ENCODE assay signal across 22 cellular contexts in the genomic region with DNA sequence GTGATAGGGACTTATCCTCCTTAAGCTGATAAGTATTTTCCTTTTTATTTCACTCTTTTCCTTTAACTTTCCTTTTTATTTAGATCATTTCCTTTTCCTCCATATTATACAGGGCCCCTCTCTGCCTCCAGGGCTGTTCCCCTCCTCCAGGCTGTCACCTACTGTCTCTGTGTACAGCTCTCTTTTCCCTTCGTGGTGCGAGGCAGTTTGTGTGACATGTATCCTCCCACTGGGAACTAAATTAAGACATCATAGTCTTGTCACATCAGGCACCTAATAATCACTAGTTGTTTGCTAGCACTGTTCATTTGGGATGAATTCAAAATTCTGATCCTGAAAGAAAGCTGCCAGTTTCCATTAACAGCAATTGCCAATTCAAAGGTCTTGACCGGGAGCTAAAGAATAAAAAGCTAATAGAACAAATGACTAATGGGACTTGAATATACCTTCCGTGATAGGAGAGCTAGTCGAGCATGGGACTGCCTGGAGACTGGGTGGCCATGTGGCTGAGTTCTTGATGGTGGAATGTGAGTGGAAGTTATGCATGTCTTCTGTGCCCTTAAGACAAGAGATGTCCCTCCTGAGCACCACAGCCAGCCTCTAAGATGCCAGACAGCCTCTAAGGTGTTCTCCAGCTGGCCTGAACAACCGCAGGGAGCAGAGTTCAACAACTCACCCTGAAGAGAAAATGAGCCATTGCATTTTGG.
"Had no signal": no experiment of that assay in that cellular context is flagged by ENCODE, and none has a peak within 500 bp of the region (broad histone marks: within the 10 kb centered on the region; RNA-seq: fewer than 3 reads in every experiment).

No MANE protein-coding gene starts in this region.

- H3K4me3 ChIP-seq: esophagus muscularis mucosa, gastroesophageal sphincter had no signal

- ATAC-seq: activated CD4-positive, alpha-beta T cell treated with anti-CD3 and anti-CD28 coated beads for 36 hours; activated T-cell treated with anti-CD3 and anti-CD28 coated beads, Interleukin-2, amount 50 U/mL, for 4 hours; activated T-helper 17 cell treated with anti-CD3 and anti-CD28 coated beads, Interleukin-2, amount 50 U/mL, for 72 hours; effector memory CD8-positive, alpha-beta T cell; gastroesophageal sphincter had no signal

- H3K27ac ChIP-seq: brain microvascular endothelial cell, esophagus muscularis mucosa, gastroesophageal sphincter had no signal

- H3K27me3 ChIP-seq: brain microvascular endothelial cell, esophagus muscularis mucosa, gastroesophageal sphincter had no signal

- DNase-seq: activated CD4-positive, alpha-beta memory T cell treated with anti-CD3 and anti-CD28 coated beads, Interleukin-2, amount 10 ng/mL, durations not matched to agents 7 days and 5 days; activated CD4-positive, alpha-beta T cell treated with anti-CD3 and anti-CD28 coated beads for 36 hours; activated CD4-positive, alpha-beta T cell treated with anti-CD3 and anti-CD28 coated beads, Interleukin-2, amount 10 ng/mL, durations not matched to agents 24 days and 14 days; activated CD4-positive, CD25-positive, alpha-beta regulatory T cell; activated CD4-positive, CD25-positive, alpha-beta regulatory T cell treated with anti-CD3 and anti-CD28 coated beads, Interleukin-2, amount 50 U/mL, for 72 hours; activated effector memory CD4-positive, alpha-beta T cell treated with Interleukin-2 at 50 U/mL for 16 hours; activated gamma-delta T cell treated with Interleukin-2 at 50 U/mL for 16 hours; activated naive CD4-positive, alpha-beta T cell treated with anti-CD3 and anti-CD28 coated beads, Interleukin-2, amount 50 U/mL, for 16 hours; activated naive CD4-positive, alpha-beta T cell treated with Interleukin-2 at 50 U/mL for 16 hours; activated T-cell treated with anti-CD3 and anti-CD28 coated beads, Interleukin-2, amount 50 U/mL, for 4 hours; amniotic stem cell; brain microvascular endothelial cell; cortex of kidney; dermis blood vessel endothelial cell; effector CD4-positive, alpha-beta T cell; effector memory CD8-positive, alpha-beta T cell; erythroblast; foreskin melanocyte; T-helper 2 cell had no signal

- H3K4me1 ChIP-seq: esophagus muscularis mucosa, gastroesophageal sphincter had no signal

- H3K36me3 ChIP-seq: brain microvascular endothelial cell, esophagus muscularis mucosa, gastroesophageal sphincter had no signal
